16 cellular contexts compared by ENCODE assay signal in the genomic region with DNA sequence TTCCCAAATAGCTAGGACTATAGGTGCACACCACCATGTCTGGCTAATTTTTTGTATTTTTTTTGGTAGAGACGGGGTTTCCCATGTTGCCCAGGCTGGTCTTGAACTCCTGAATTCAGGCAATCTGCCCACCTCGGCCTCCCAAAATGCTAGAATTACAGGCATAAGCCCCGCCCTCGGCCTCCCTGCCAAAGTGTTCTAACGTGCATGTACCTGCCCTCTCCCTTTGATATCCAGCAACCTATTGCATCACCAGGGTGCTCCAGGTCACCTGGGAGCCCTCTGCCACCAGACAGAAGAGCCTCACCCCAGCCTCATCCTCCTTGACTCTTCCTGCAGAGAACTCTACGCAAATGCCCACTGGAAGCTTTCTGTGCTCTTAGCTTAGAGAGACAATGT. TPM values are rescaled to one million over a fixed set of nuclear protein-coding genes. Genes with fewer than 3 reads are reported as not detected.
DNase-seq lines count a peak whose midpoint lies in the region; ATAC-seq, FAIRE-seq and TF ChIP-seq lines count a peak whose summit lies in the region.
"Had no signal": no experiment of that assay in that cellular context is flagged by ENCODE, and none has a peak within 500 bp of the region (broad histone marks: within the 10 kb centered on the region; RNA-seq: fewer than 3 reads in every experiment).

No MANE protein-coding gene starts in this region.

- peaks cover 71% of the 10 kb centered on the region for H3K4me1 ChIP-seq in left ventricle myocardium inferior
- peaks cover 3 to 65% (median 33%) of the 10 kb centered on the region in 9 donors for H3K4me1 ChIP-seq in heart right ventricle
- H3K4me1 ChIP-seq in right lobe of liver, result peaks cover 0 to 20% (median 6%) of the 10 kb centered on the region in 4 donors

- TF ChIP-seq POLR2A in right lobe of liver (IDR thresholded peaks at IDR 0.05) (no peak), GM12892 (IDR thresholded peaks at IDR 0.05; ENCODE audit: low read depth, low read length) (no peak)

- FAIRE-seq in GM12892 (lab: Jason Lieb, UNC), result no peak
- FAIRE-seq: endometrium, GM18507 had no signal

- ATAC-seq in heart right ventricle, result no peak
- peak; percentile 74 to 86 (median 85) for ATAC-seq in right lobe of liver
- ATAC-seq in GM19467 (IDR thresholded peaks at IDR 0.05; ENCODE audit: unreplicated experiment), result no peak
- ATAC-seq: activated CD8-positive, alpha-beta memory T cell treated with anti-CD3 and anti-CD28 coated beads, Interleukin-2, amount 10 ng/mL, durations not matched to agents 7 days and 5 days; T-cell had no signal

- H3K27ac ChIP-seq in left ventricle myocardium inferior (replicated peaks) (peak overlapping the region; percentile 91), heart right ventricle (peak overlapping the region in 5 of 10 donors; percentile 20 to 93 (median 90)), right lobe of liver (no peak overlapping the region)

- H3K9me3 ChIP-seq in left ventricle myocardium inferior (replicated peaks) (no peaks in the 10 kb centered on the region), heart right ventricle (no peaks in the 10 kb centered on the region), right lobe of liver (no peaks in the 10 kb centered on the region)

- TF ChIP-seq CTCF in left ventricle myocardium inferior (IDR thresholded peaks at IDR 0.05; ENCODE audit: borderline replicate concordance) (no peak), heart right ventricle (IDR thresholded peaks at IDR 0.05) (no peak), right lobe of liver (IDR thresholded peaks at IDR 0.05) (no peak), mesothelial cell of epicardium (IDR thresholded peaks at IDR 0.05; ENCODE audit: unreplicated experiment) (no peak)

- no peaks in the 10 kb centered on the region for H3K36me3 Mint-ChIP-seq in mesothelial cell of epicardium
- H3K36me3 Mint-ChIP-seq: activated CD8-positive, alpha-beta memory T cell treated with anti-CD3 and anti-CD28 coated beads, Interleukin-2, amount 10 ng/mL, durations not matched to agents 7 days and 5 days; T-cell had no signal

- WGBS in heart right ventricle, 2 donors, result 82 to 85% methylated on average over 6 of the region's 6 CpGs
- WGBS in right lobe of liver (ENCODE audit: insufficient coverage, low coverage, low lambda C conversion rate, missing lambda C conversion rate), result 14% methylated on average over 6 of the region's 6 CpGs

- no peak overlapping the region for H3K27ac Mint-ChIP-seq in mesothelial cell of epicardium
- H3K27ac Mint-ChIP-seq: activated CD8-positive, alpha-beta memory T cell treated with anti-CD3 and anti-CD28 coated beads, Interleukin-2, amount 10 ng/mL, durations not matched to agents 7 days and 5 days had no signal

- H3K27me3 Mint-ChIP-seq in mesothelial cell of epicardium (ENCODE audit: low read depth), result peaks cover 21% of the 10 kb centered on the region

- no peaks in the 10 kb centered on the region for H3K27me3 ChIP-seq in left ventricle myocardium inferior (ENCODE audit: low read depth)
- peaks cover 0 to 42% (median 0%) of the 10 kb centered on the region in 7 donors for H3K27me3 ChIP-seq in heart right ventricle
- no peaks in the 10 kb centered on the region for H3K27me3 ChIP-seq in right lobe of liver

- H3K4me1 Mint-ChIP-seq in mesothelial cell of epicardium, result peaks cover 28% of the 10 kb centered on the region

- intact Hi-C loops in left ventricle myocardium inferior (cut with micrococcal nuclease) (no loop called here), heart right ventricle (cut with DNase I) (loop anchor here in 9 of 10 donors (2.0 to 10.0 kb wide), 13 partner anchors 34 to 109 kb away; a partner anchor contains a TSS), right lobe of liver (cut with DNase I) (no loop called here)

- no peak overlapping the region for H3K4me3 Mint-ChIP-seq in mesothelial cell of epicardium
- H3K4me3 Mint-ChIP-seq: activated CD8-positive, alpha-beta memory T cell treated with anti-CD3 and anti-CD28 coated beads, Interleukin-2, amount 10 ng/mL, durations not matched to agents 7 days and 5 days had no signal

- H3K4me3 ChIP-seq in left ventricle myocardium inferior, result no peak overlapping the region
- no peak overlapping the region for H3K4me3 ChIP-seq in heart right ventricle
- H3K4me3 ChIP-seq in right lobe of liver, result no peak overlapping the region

- DNase-seq in left ventricle myocardium inferior (no peak), heart right ventricle (no peak), SW480 (ENCODE audit: low spot score) (peak; percentile 63), right lobe of liver (peak; percentile 48 to 90 (median 87)), mesothelial cell of epicardium (ENCODE audit: low spot score in 2 of 2, unreplicated experiment in 2 of 2) (no peak), NCI-H187 (lab: John Stamatoyannopoulos, UW) (no peak), GM12892 (ENCODE audit: insufficient read length) (no peak)
- DNase-seq: activated CD8-positive, alpha-beta memory T cell treated with anti-CD3 and anti-CD28 coated beads, Interleukin-2, amount 10 ng/mL, durations not matched to agents 7 days and 5 days; activated effector memory CD4-positive, alpha-beta T cell treated with anti-CD3 and anti-CD28 coated beads, Interleukin-2, amount 50 U/mL, for 16 hours; DMS 273 treated with DMSO at 0.1 percent for 48 hours; NCI-H2107; NK-92 treated with Interleukin-12 subunit alpha and Interleukin-12 subunit beta, amount 100 ng/mL, for 24 hours; T-cell had no signal

- H3K36me3 ChIP-seq in left ventricle myocardium inferior, result no peaks in the 10 kb centered on the region
- no peaks in the 10 kb centered on the region for H3K36me3 ChIP-seq in heart right ventricle
- H3K36me3 ChIP-seq in right lobe of liver, result no peaks in the 10 kb centered on the region

- no peaks in the 10 kb centered on the region for H3K9me3 Mint-ChIP-seq in mesothelial cell of epicardium
- H3K9me3 Mint-ChIP-seq: T-cell had no signal

RNA-seq across cellular contexts. Expression of a gene that starts 2.2 kb away (rescaled TPM):
- total RNA-seq in left ventricle myocardium inferior (33.3 TPM), heart right ventricle (10 to 100 TPM; 28.6 to 49.2 (median 36.3) TPM), right lobe of liver (1 to 10 TPM; 3.3 to 6.8 (median 4.5) TPM), mesothelial cell of epicardium (17.6 to 19.3 TPM (median 18.9 TPM) in 3 replicates)
- 10 to 100 TPM in 1 of 2 donors, 1 to 10 TPM in 1; 9.1 to 11.0 TPM for polyA plus RNA-seq in heart right ventricle
- polyA plus RNA-seq in GM12892 (2012; ENCODE audit: missing spikeins), result 0.19 TPM
- total RNA-seq: activated CD8-positive, alpha-beta memory T cell treated with anti-CD3 and anti-CD28 coated beads, Interleukin-2, amount 10 ng/mL, durations not matched to agents 7 days and 5 days had no signal

Comparison
In these comparisons a context has a peak if more than half of its experiments do, and no peak if none do; other contexts are left out.
1. intact Hi-C loops: an anchor here in heart right ventricle (2.0 to 10.0 kb wide); none called in left ventricle myocardium inferior and right lobe of liver.
2. DNase-seq: peak in SW480 (single experiment) and right lobe of liver (3 of 3); none in left ventricle myocardium inferior (single experiment), heart right ventricle (0 of 2), mesothelial cell of epicardium (0 of 2), NCI-H187 (0 of 2) and GM12892 (single experiment).
3. ATAC-seq: peak in right lobe of liver (4 of 4); none in heart right ventricle (0 of 8) and GM19467 (single experiment).